In genomic region chr3:157514371-157514919, GRCh38 we compare ENCODE assay signal across 25 cellular contexts. TPM values are rescaled to one million over a fixed set of nuclear protein-coding genes. Genes with fewer than 3 reads are reported as not detected.
"Had no signal": no experiment of that assay in that cellular context is flagged by ENCODE, and none has a peak within 500 bp of the region (broad histone marks: within the 10 kb centered on the region; RNA-seq: fewer than 3 reads in every experiment).

No MANE protein-coding gene starts in this region.

- DNase-seq: head of caudate nucleus; hippocampal formation; kidney; left colon; left ventricle myocardium inferior; mammary epithelial cell; mesenchymal stem cell; naive thymus-derived CD8-positive, alpha-beta T cell; nucleus accumbens; pancreas; posterior cingulate gyrus; retina; right cardiac atrium; stimulated activated CD4-positive, alpha-beta T cell treated with anti-CD3 and anti-CD28 coated beads, Interleukin-12 subunit alpha, Interleukin-12 subunit beta, amount 100 ng/mL, for 4 hours; stimulated activated CD4-positive, alpha-beta T cell treated with anti-CD3 and anti-CD28 coated beads, Interleukin-15, amount 100 ng/mL, for 24 hours; stimulated activated CD4-positive, alpha-beta T cell treated with anti-CD3 and anti-CD28 coated beads, Interleukin-2, amount 100 ng/mL, for 24 hours; stimulated activated CD4-positive, alpha-beta T cell treated with anti-CD3 and anti-CD28 coated beads, Interleukin-4, amount 100 ng/mL, for 1 hour; stimulated activated naive B cell treated with anti-CD40 and anti-IgM and Interleukin-4, amounts not matched to agents 10 μg/mL and 1 μg/mL and 100 μg/mL, for 72 hours; stimulated activated naive CD8-positive, alpha-beta T cell treated with anti-CD3 and anti-CD28 coated beads, Interleukin-15, Interleukin-2, amounts not matched to agents 100 U/mL and 50 U/mL, for 24 hours; stomach; testis; thyroid gland had no signal

- ATAC-seq: left colon; naive thymus-derived CD8-positive, alpha-beta T cell; pancreas; right cardiac atrium; sciatic nerve; stimulated activated naive B cell treated with anti-CD40 and anti-IgM and Interleukin-4, amounts not matched to agents 10 μg/mL and 1 μg/mL and 100 μg/mL, for 72 hours; stimulated activated naive CD8-positive, alpha-beta T cell treated with anti-CD3 and anti-CD28 coated beads, Interleukin-15, Interleukin-2, amounts not matched to agents 100 U/mL and 50 U/mL, for 24 hours had no signal

- H3K4me3 ChIP-seq: left ventricle myocardium inferior, pancreas, prostate gland, skin epidermis, stomach, testis, thyroid gland had no signal

- H3K36me3 ChIP-seq: left ventricle myocardium inferior, pancreas, prostate gland, stomach, thyroid gland had no signal

- H3K9me3 ChIP-seq: pancreas, prostate gland, stomach, testis, thyroid gland had no signal

- H3K27me3 ChIP-seq: pancreas, stomach, testis, thyroid gland had no signal

- H3K27ac ChIP-seq: left ventricle myocardium inferior, pancreas, prostate gland, skin epidermis, stomach, testis, thyroid gland had no signal

- H3K4me1 ChIP-seq: left ventricle myocardium inferior, pancreas, prostate gland, stomach, testis, thyroid gland had no signal

RNA-seq across cellular contexts. Expression of gene VEPH1, which starts 11.2 kb away (rescaled TPM):
- total RNA-seq: naive thymus-derived CD8-positive, alpha-beta T cell had no signal
- polyA plus RNA-seq: naive thymus-derived CD8-positive, alpha-beta T cell had no signal
